In genomic region chr22:46934172-46934745, GRCh38 we compare ENCODE assay signal across 1 cellular context.
TF ChIP-seq lines count a peak whose summit lies in the region.

No MANE protein-coding gene starts in this region.

TF ChIP-seq in GM23338, 12 proteins besides CTCF, POLR2A, EP300 and RAD21 (continued from another document):
- TF ChIP-seq REST (IDR thresholded peaks at IDR 0.05; ENCODE audit: unreplicated experiment) (no peak), POLR2AphosphoS5 (IDR thresholded peaks at IDR 0.05; ENCODE audit: low read depth) (no peak), EZH2phosphoT487 (IDR thresholded peaks at IDR 0.05; ENCODE audit: unreplicated experiment) (no peak), ZNF462 (CRISPR knock-in tag; IDR thresholded peaks at IDR 0.05) (no peak), EZH2 (IDR thresholded peaks at IDR 0.05; ENCODE audit: low read depth, unreplicated experiment) (no peak), ETS1 (IDR thresholded peaks at IDR 0.05) (no peak), ZNF114 (CRISPR knock-in tag; IDR thresholded peaks at IDR 0.05) (no peak), JUNB (IDR thresholded peaks at IDR 0.05; ENCODE audit: unreplicated experiment) (no peak), NANOG (IDR thresholded peaks at IDR 0.05; ENCODE audit: borderline replicate concordance) (no peak)
